In genomic region chr16:56336071-56336688, GRCh38 we compare ENCODE assay signal across 21 cellular contexts.
DNase-seq lines count a peak whose midpoint lies in the region; ATAC-seq and TF ChIP-seq lines count a peak whose summit lies in the region.
"Had no signal": no experiment of that assay in that cellular context is flagged by ENCODE, and none has a peak within 500 bp of the region (broad histone marks: within the 10 kb centered on the region; RNA-seq: fewer than 3 reads in every experiment).

No MANE protein-coding gene starts in this region.

- H3K36me3 Mint-ChIP-seq in glutamatergic neuron (ENCODE audit: unreplicated experiment): peaks cover 11% of the 10 kb centered on the region
- H3K36me3 Mint-ChIP-seq: activated naive CD4-positive, alpha-beta T cell treated with anti-CD3 and anti-CD28 coated beads, Interleukin-2, amount 50 U/mL, for 24 hours; CD4-positive, CD25-positive, alpha-beta regulatory T cell had no signal

- no peaks in the 10 kb centered on the region for H3F3A ChIP-seq in PC-3 (ENCODE audit: low read length, unreplicated experiment)

- H3K27me3 ChIP-seq in PC-3 (ENCODE audit: low read length) (no peaks in the 10 kb centered on the region), gastrocnemius medialis (no peaks in the 10 kb centered on the region)

- no peak overlapping the region for H3K4me2 ChIP-seq in PC-3 (ENCODE audit: low read length)

- peaks cover 32% of the 10 kb centered on the region for H3K27me3 Mint-ChIP-seq in glutamatergic neuron (ENCODE audit: unreplicated experiment)
- H3K27me3 Mint-ChIP-seq: activated naive CD4-positive, alpha-beta T cell treated with anti-CD3 and anti-CD28 coated beads, Interleukin-2, amount 50 U/mL, for 24 hours; CD4-positive, CD25-positive, alpha-beta regulatory T cell had no signal

- no peak overlapping the region for H3K27ac Mint-ChIP-seq in glutamatergic neuron (ENCODE audit: unreplicated experiment)
- H3K27ac Mint-ChIP-seq: activated naive CD4-positive, alpha-beta T cell treated with anti-CD3 and anti-CD28 coated beads, Interleukin-2, amount 50 U/mL, for 24 hours; CD4-positive, CD25-positive, alpha-beta regulatory T cell; nephron progenitor cell; T-helper 1 cell treated with Interleukin-12 subunit alpha and Interleukin-12 subunit beta and Interleukin-4 antibody, amounts not matched to agents 30 μg/mL and 1 μg/mL, for 36 hours had no signal

- intact Hi-C loops in PC-3 (cut with micrococcal nuclease): no loop called here
- intact Hi-C loops in left ventricle myocardium superior (cut with micrococcal nuclease): no loop called here
- intact Hi-C loops in gastrocnemius medialis (cut with DNase I; ENCODE audit: low total_unique reads): no loop called here

- H3K4me1 Mint-ChIP-seq in glutamatergic neuron (ENCODE audit: low read depth, unreplicated experiment): peaks cover 20% of the 10 kb centered on the region
- H3K4me1 Mint-ChIP-seq: activated naive CD4-positive, alpha-beta T cell treated with anti-CD3 and anti-CD28 coated beads, Interleukin-2, amount 50 U/mL, for 24 hours had no signal

- ATAC-seq in PC-3 (no peak), left ventricle myocardium superior (peak; percentile 84), gastrocnemius medialis (peak; percentile 83 to 84)
- ATAC-seq: HCT116 had no signal

- H3K9ac ChIP-seq in PC-3 (ENCODE audit: low read length): no peak overlapping the region

- peaks cover 6% of the 10 kb centered on the region for H3K4me1 ChIP-seq in PC-3 (ENCODE audit: insufficient read depth, low read length)
- peaks cover 0 to 14% of the 10 kb centered on the region in 2 donors for H3K4me1 ChIP-seq in gastrocnemius medialis

- no peak overlapping the region for H3K4me3 Mint-ChIP-seq in glutamatergic neuron (ENCODE audit: unreplicated experiment)
- H3K4me3 Mint-ChIP-seq: activated naive CD4-positive, alpha-beta T cell treated with anti-CD3 and anti-CD28 coated beads, Interleukin-2, amount 50 U/mL, for 24 hours; CD4-positive, CD25-positive, alpha-beta regulatory T cell; nephron progenitor cell; T-helper 1 cell treated with Interleukin-12 subunit alpha and Interleukin-12 subunit beta and Interleukin-4 antibody, amounts not matched to agents 30 μg/mL and 1 μg/mL, for 36 hours had no signal

- DNase-seq in PC-3 (peak; percentile 28), left ventricle myocardium superior (peak; percentile 75), gastrocnemius medialis (peak; percentile 72 to 86), middle frontal gyrus (ENCODE audit: extremely low spot score, low spot score) (no peak), G401 (ENCODE audit: low spot score) (no peak), glutamatergic neuron (no peak)
- DNase-seq: activated CD4-positive, alpha-beta T cell treated with anti-CD3 and anti-CD28 coated beads for 4 hours; CD4-positive, CD25-positive, alpha-beta regulatory T cell; cerebellar nuclear complex; effector CD8-positive, alpha-beta T cell; Kasumi-1; midbrain; NCI-H1092; NCI-H1930; NCI-H345; NCI-H82; nephron progenitor cell had no signal

- TF ChIP-seq POLR2A in gastrocnemius medialis (IDR thresholded peaks at IDR 0.05): no peak

- no peaks in the 10 kb centered on the region for H3K9me3 ChIP-seq in PC-3 (ENCODE audit: low read length)
- H3K9me3 ChIP-seq in gastrocnemius medialis: no peaks in the 10 kb centered on the region

- POLR2A ChIA-PET in PC-3 (lab: Charles Lee; ENCODE audit: unreplicated experiment): no interaction called here

- in situ Hi-C loops in gastrocnemius medialis (cut with MboI; ENCODE audit: low sequenced_read_pairs in 4 of 4) (no loop called here), G401 (cut with HindIII; ENCODE audit: low sequenced_read_pairs) (no loop called here)

- H3K9me3 Mint-ChIP-seq in glutamatergic neuron (ENCODE audit: unreplicated experiment): peaks cover 22% of the 10 kb centered on the region
- H3K9me3 Mint-ChIP-seq: activated naive CD4-positive, alpha-beta T cell treated with anti-CD3 and anti-CD28 coated beads, Interleukin-2, amount 50 U/mL, for 24 hours; nephron progenitor cell; T-helper 1 cell treated with Interleukin-12 subunit alpha and Interleukin-12 subunit beta and Interleukin-4 antibody, amounts not matched to agents 30 μg/mL and 1 μg/mL, for 36 hours had no signal

- no peaks in the 10 kb centered on the region for H3K79me2 ChIP-seq in PC-3 (ENCODE audit: low read length)

- TF ChIP-seq CTCF in PC-3 (conservative IDR thresholded peaks at IDR 0.05; ENCODE audit: low read depth, low read length): 0 out of 2 replicates have a peak, but pooled peaks have one; percentile 11
- TF ChIP-seq CTCF in gastrocnemius medialis (IDR thresholded peaks at IDR 0.05 in 4 of 5, conservative IDR thresholded peaks at IDR 0.05 in 1 of 5): no peak
- TF ChIP-seq CTCF in glutamatergic neuron (IDR thresholded peaks at IDR 0.05; ENCODE audit: partially characterized antibody, unreplicated experiment): no peak

- H3K27ac ChIP-seq in PC-3 (ENCODE audit: low read length) (no peak overlapping the region), cingulate gyrus (ENCODE audit: low read depth, low read length) (peak overlapping the region; percentile 29), gastrocnemius medialis (peak overlapping the region in 3 of 4 donors; percentile 43 to 76 (median 54))

- H2AFZ ChIP-seq in PC-3 (ENCODE audit: low read length): no peak overlapping the region

- H4K20me1 ChIP-seq in PC-3 (ENCODE audit: low read length): no peaks in the 10 kb centered on the region

- CTCF ChIA-PET in PC-3 (lab: Charles Lee): no interaction called here

- H3K36me3 ChIP-seq in PC-3 (ENCODE audit: low read depth, low read length) (no peaks in the 10 kb centered on the region), gastrocnemius medialis (no peaks in the 10 kb centered on the region)

- no peaks in the 10 kb centered on the region for H3K9me2 ChIP-seq in PC-3 (replicated peaks; ENCODE audit: low read length)

- H3K4me3 ChIP-seq in PC-3 (ENCODE audit: low read length) (no peak overlapping the region), gastrocnemius medialis (no peak overlapping the region)

- BruUV-seq in PC-3 (replicated peaks; lab: Mats Ljungman, UMichigan): no TSS peak

Comparison
In these comparisons a context has a peak if more than half of its experiments do, and no peak if none do; other contexts are left out.
1. DNase-seq: peak in PC-3 (single experiment), left ventricle myocardium superior (single experiment) and gastrocnemius medialis (2 of 2); none in middle frontal gyrus (single experiment), G401 (single experiment) and glutamatergic neuron (single experiment).